In the genomic region with DNA sequence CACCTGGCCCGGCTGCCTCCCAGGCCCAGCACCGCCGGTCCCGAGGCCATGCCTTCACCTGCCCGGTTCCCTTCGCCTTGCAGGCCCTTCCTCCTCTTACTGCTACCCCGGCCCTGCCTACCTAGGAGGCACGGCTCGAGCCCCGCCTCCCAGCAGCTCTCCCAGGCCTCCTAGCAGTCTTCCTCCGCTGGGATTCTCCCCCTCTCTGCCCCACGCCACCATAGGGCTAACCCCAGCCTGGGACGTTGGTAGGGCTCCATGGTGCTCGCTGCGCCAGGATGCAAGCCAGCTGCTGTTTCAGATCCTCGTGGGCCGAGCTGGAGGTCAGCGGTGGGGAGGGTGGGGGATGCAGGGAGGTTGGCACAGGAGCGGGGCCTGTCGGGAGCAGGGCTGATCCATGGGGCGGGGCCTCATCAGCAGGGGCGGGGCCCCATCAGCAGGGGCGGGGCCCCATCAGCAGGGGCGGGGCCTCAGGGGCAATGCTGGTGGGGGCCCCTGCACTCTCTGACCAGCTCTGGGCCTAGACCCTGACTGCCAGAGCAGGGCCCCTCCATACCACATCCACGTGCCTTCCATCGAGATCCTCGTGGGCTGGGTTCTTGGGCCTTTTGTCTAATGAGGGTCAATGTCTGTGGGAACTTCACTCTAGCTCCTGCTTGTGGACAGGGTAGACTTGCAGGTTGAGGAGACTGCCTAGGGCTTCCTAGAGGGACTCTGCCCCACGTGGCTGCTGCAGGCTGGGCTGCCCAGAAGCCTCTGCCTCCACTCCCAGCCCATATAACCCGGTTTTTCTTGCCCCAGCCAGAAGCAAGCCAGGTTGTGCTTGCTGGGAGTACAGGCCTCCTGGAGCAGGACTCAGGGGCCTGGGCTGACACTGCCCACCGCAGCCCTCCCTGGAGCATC, we compare ENCODE assay signal across 9 cellular contexts.
DNase-seq lines count a peak whose midpoint lies in the region; ATAC-seq and TF ChIP-seq lines count a peak whose summit lies in the region.
"Had no signal": no experiment of that assay in that cellular context is flagged by ENCODE, and none has a peak within 500 bp of the region (broad histone marks: within the 10 kb centered on the region; RNA-seq: fewer than 3 reads in every experiment).

No MANE protein-coding gene starts in this region.

- no TSS peak for BruUV-seq in Panc1 (replicated peaks; lab: Mats Ljungman, UMichigan)

- no peaks in the 10 kb centered on the region for H3K9me3 ChIP-seq in Panc1 (ENCODE audit: control insufficient read depth, insufficient read depth, low read depth, low read length)
- H3K9me3 ChIP-seq: SJSA1 had no signal

- POLR2A ChIA-PET in Panc1 (lab: Charles Lee): interaction anchor here (0.6 to 0.8 kb wide), 3 partner anchors 182 to 275 kb away, joined by 3 to 8 read pairs (median 4); no protein-coding TSS in a partner anchor

- H3K36me3 ChIP-seq in Panc1 (ENCODE audit: control insufficient read depth, insufficient read depth, low read length): peaks cover 5% of the 10 kb centered on the region; the same call in 1 of the 2 replicates
- H3K36me3 ChIP-seq: SJSA1 had no signal

- no peaks in the 10 kb centered on the region for H3K27me3 ChIP-seq in Panc1 (ENCODE audit: control insufficient read depth, insufficient read depth, low read length)
- H3K27me3 ChIP-seq: SJSA1 had no signal

- in situ Hi-C loops in Panc1 (cut with HindIII; ENCODE audit: low pct_unique_long_range_greater_than_20kb, low sequenced_read_pairs): no loop called here

- no peak; the same call in 1 of the 2 replicates for TF ChIP-seq CTCF in Panc1 (IDR thresholded peaks at IDR 0.05)

- peak; percentile 71 for DNase-seq in activated effector memory CD4-positive, alpha-beta T cell treated with anti-CD3 and anti-CD28 coated beads, Interleukin-2, amount 50 U/mL, for 16 hours
- no peak for DNase-seq in activated effector memory CD4-positive, alpha-beta T cell treated with Interleukin-2 at 50 U/mL for 16 hours
- DNase-seq in Panc1 (ENCODE audit: low read depth, low spot score) (peak; percentile 38), head of caudate nucleus (peak in 26 of 42 donors; percentile 1 to 44 (median 18)), skeletal muscle cell (ENCODE audit: low read depth) (no peak), NCI-H1092 treated with DMSO at 0.1 percent for 48 hours (lab: John Stamatoyannopoulos, UW) (no peak), NCI-H524 treated with DMSO at 0.1 percent for 48 hours (lab: John Stamatoyannopoulos, UW) (no peak)

- H3K4me1 ChIP-seq in Panc1 (ENCODE audit: control insufficient read depth, insufficient read depth, low read length): peaks cover 9% of the 10 kb centered on the region
- H3K4me1 ChIP-seq: SJSA1 had no signal

- intact Hi-C loops in Panc1 (cut with micrococcal nuclease; ENCODE audit: unreplicated experiment): loop anchor here (2.0 kb wide), 1 partner anchor 145 kb away; no protein-coding TSS in a partner anchor
- intact Hi-C loops in head of caudate nucleus (cut with DNase I): no loop called here

- ATAC-seq in Panc1 (peak; percentile 68), HG02763 (IDR thresholded peaks at IDR 0.05; ENCODE audit: unreplicated experiment) (no peak)

- CTCF ChIA-PET in Panc1 (lab: Charles Lee): interaction anchor here (0.5 to 2.3 kb wide), 10 partner anchors 10 to 217 kb away, joined by 3 to 15 read pairs (median 6); no protein-coding TSS in a partner anchor

- peak overlapping the region; percentile 50 to 69 for H3K4me3 ChIP-seq in Panc1 (ENCODE audit: low read depth in 2 of 2, low read length in 2 of 2)
- H3K4me3 ChIP-seq in skeletal muscle cell (ENCODE audit: low read depth, low read length): peak overlapping the region; percentile 55
- H3K4me3 ChIP-seq: SJSA1 had no signal

- H3K27ac ChIP-seq in Panc1 (ENCODE audit: low read length): peak overlapping the region; percentile 75
- H3K27ac ChIP-seq: SJSA1 had no signal

Comparison
In these comparisons a context has a peak if more than half of its experiments do, and no peak if none do; other contexts are left out.
1. DNase-seq: peak in activated effector memory CD4-positive, alpha-beta T cell treated with anti-CD3 and anti-CD28 coated beads, Interleukin-2, amount 50 U/mL, for 16 hours (single experiment), Panc1 (single experiment) and head of caudate nucleus (26 of 42); none in activated effector memory CD4-positive, alpha-beta T cell treated with Interleukin-2 at 50 U/mL for 16 hours (single experiment), skeletal muscle cell (single experiment), NCI-H1092 treated with DMSO at 0.1 percent for 48 hours (single experiment) and NCI-H524 treated with DMSO at 0.1 percent for 48 hours (single experiment).